In genomic region chr10:667096-667495, GRCh38 we compare ENCODE assay signal across 1 cellular context.
TF ChIP-seq lines count a peak whose summit lies in the region.

No MANE protein-coding gene starts in this region.

TF ChIP-seq in WTC11, 78 proteins besides CTCF, POLR2A, EP300 and RAD21 (continued from another document):
- TF ChIP-seq NFYB (CRISPR knock-in tag; conservative IDR thresholded peaks at IDR 0.05; ENCODE audit: low read depth), result no peak
- TF ChIP-seq HMGXB4 (CRISPR knock-in tag; IDR thresholded peaks at IDR 0.05), result no peak
- TF ChIP-seq RORB (CRISPR knock-in tag; IDR thresholded peaks at IDR 0.05), result no peak
- TF ChIP-seq ZNF512 (CRISPR knock-in tag; IDR thresholded peaks at IDR 0.05; ENCODE audit: borderline replicate concordance), result no peak
- no peak for TF ChIP-seq ZNF396 (CRISPR knock-in tag; IDR thresholded peaks at IDR 0.05; ENCODE audit: borderline replicate concordance)
- no peak for TF ChIP-seq ZNF232 (CRISPR knock-in tag; IDR thresholded peaks at IDR 0.05)
- no peak for TF ChIP-seq ELF4 (CRISPR knock-in tag; IDR thresholded peaks at IDR 0.05; ENCODE audit: low read depth)
- no peak for TF ChIP-seq TEAD4 (CRISPR knock-in tag; IDR thresholded peaks at IDR 0.05)
- TF ChIP-seq E2F4 (CRISPR knock-in tag; IDR thresholded peaks at IDR 0.05; ENCODE audit: borderline replicate concordance, low read depth), result 0 out of 2 replicates have a peak, but pooled peaks have one; percentile 24
- TF ChIP-seq FOXK1 (CRISPR knock-in tag; IDR thresholded peaks at IDR 0.05), result no peak
- TF ChIP-seq SOX15 (CRISPR knock-in tag; IDR thresholded peaks at IDR 0.05), result no peak
- TF ChIP-seq ZNF138 (CRISPR knock-in tag; conservative IDR thresholded peaks at IDR 0.05), result no peak
- TF ChIP-seq NFE2L1 (CRISPR knock-in tag; IDR thresholded peaks at IDR 0.05), result 0 out of 2 replicates have a peak, but pooled peaks have one; percentile 14
- TF ChIP-seq ZBTB43 (CRISPR knock-in tag; IDR thresholded peaks at IDR 0.05), result no peak
TF ChIP-seq in WTC11: peak in this region for 2.
